In genomic region chr6:139909992-139910391, GRCh38 we compare ENCODE assay signal across 12 cellular contexts.
A peak's percentile ranks its signal among the peaks of the same experiment; 100 is the strongest.
DNase-seq lines count a peak whose midpoint lies in the region; ATAC-seq, FAIRE-seq and TF ChIP-seq lines count a peak whose summit lies in the region.
"Had no signal": no experiment of that assay in that cellular context is flagged by ENCODE, and none has a peak within 500 bp of the region (broad histone marks: within the 10 kb centered on the region; RNA-seq: fewer than 3 reads in every experiment).

No MANE protein-coding gene starts in this region.

- no peaks in the 10 kb centered on the region for H3K79me2 ChIP-seq in PC-3 (ENCODE audit: low read length)
- H3K79me2 ChIP-seq in HepG2 (ENCODE audit: insufficient read depth, low read length): no peaks in the 10 kb centered on the region

- H3K4me1 ChIP-seq in PC-3 (ENCODE audit: insufficient read depth, low read length): peaks cover 8% of the 10 kb centered on the region
- no peaks in the 10 kb centered on the region for H3K4me1 ChIP-seq in HepG2 (ENCODE audit: insufficient read depth, low read length)
- no peaks in the 10 kb centered on the region for H3K4me1 ChIP-seq in SJCRH30
- H3K4me1 ChIP-seq: BE2C had no signal

- no peak overlapping the region for H3K4me3 ChIP-seq in PC-3 (ENCODE audit: low read length)
- H3K4me3 ChIP-seq in epithelial cell of esophagus (ENCODE audit: low read length): no peak overlapping the region
- no peak overlapping the region for H3K4me3 ChIP-seq in HepG2 (replicated peaks in 1 of 3; ENCODE audit: insufficient read depth in 1 of 3, low read depth in 2 of 3, low read length in 3 of 3)
- no peak overlapping the region for H3K4me3 ChIP-seq in SJCRH30
- H3K4me3 ChIP-seq: GM23338 had no signal

- H3K27ac ChIP-seq in PC-3 (ENCODE audit: low read length) (peak overlapping the region; percentile 36; the same call in 1 of the 2 replicates), HepG2 (ENCODE audit: extremely low read length, insufficient read depth, low read length) (no peak overlapping the region), SJCRH30 (no peak overlapping the region)

- H3K9me3 ChIP-seq in PC-3 (ENCODE audit: low read length): no peaks in the 10 kb centered on the region
- H3K9me3 ChIP-seq in HepG2 (ENCODE audit: low read length): no peaks in the 10 kb centered on the region
- H3K9me3 ChIP-seq in SJCRH30 (replicated peaks): 0 out of 2 replicates have a peak, but pooled peaks cover 2% of the 10 kb centered on the region
- H3K9me3 ChIP-seq: BE2C had no signal

- intact Hi-C loops in PC-3 (cut with micrococcal nuclease): loop anchor here (5.0 kb wide), 1 partner anchor 72 kb away; no protein-coding TSS in a partner anchor
- intact Hi-C loops in HepG2 (cut with micrococcal nuclease; ENCODE audit: unreplicated experiment): no loop called here

- no peak for TF ChIP-seq CTCF in PC-3 (conservative IDR thresholded peaks at IDR 0.05; ENCODE audit: low read depth, low read length)
- TF ChIP-seq CTCF in epithelial cell of esophagus (IDR thresholded peaks at IDR 0.05; ENCODE audit: insufficient read depth, low read depth, low read length, missing control alignments): no peak
- TF ChIP-seq CTCF in HepG2 (CRISPR knock-in tag; IDR thresholded peaks at IDR 0.05): no peak

- in situ Hi-C loops in HepG2 (cut with HindIII; ENCODE audit: extremely low pct_ligation_motif_present, low pct_unique_long_range_greater_than_20kb): no loop called here

- TF ChIP-seq RAD21 in HepG2 (CRISPR knock-in tag; IDR thresholded peaks at IDR 0.05): no peak

- CTCF ChIA-PET in PC-3 (lab: Charles Lee) (no interaction called here), HepG2 (lab: Yijun Ruan, JAX; ENCODE audit: low intra/inter-chr PET ratio, low total read pairs) (no interaction called here)

- FAIRE-seq in HepG2 (lab: Jason Lieb, UNC): peak; percentile 4
- FAIRE-seq: HTR-8/SVneo had no signal

- no peak for TF ChIP-seq POLR2A in HepG2 (IDR thresholded peaks at IDR 0.05; ENCODE audit: insufficient read depth in 1 of 2, low read depth in 2 of 2, low read length in 2 of 2)

- ATAC-seq in PC-3 (peak; percentile 78), HepG2 (no peak)
- ATAC-seq: GM23338 had no signal

- H3K4me2 ChIP-seq in PC-3 (ENCODE audit: low read length): no peak overlapping the region
- H3K4me2 ChIP-seq in HepG2 (ENCODE audit: low read depth, low read length): no peak overlapping the region
- H3K4me2 ChIP-seq: GM23338 had no signal

- POLR2A ChIA-PET in PC-3 (lab: Charles Lee; ENCODE audit: unreplicated experiment) (interaction anchor here (0.6 kb wide), 1 partner anchor 9 kb away, joined by 4 read pairs; no protein-coding TSS in a partner anchor), HepG2 (lab: Yijun Ruan, JAX) (no interaction called here)

- H3K36me3 ChIP-seq in PC-3 (ENCODE audit: low read depth, low read length): no peaks in the 10 kb centered on the region
- H3K36me3 ChIP-seq in HepG2 (replicated peaks in 1 of 2; ENCODE audit: control insufficient read depth in 1 of 2, insufficient read depth in 2 of 2, low read length in 2 of 2): no peaks in the 10 kb centered on the region
- H3K36me3 ChIP-seq in SJCRH30: no peaks in the 10 kb centered on the region
- H3K36me3 ChIP-seq: BE2C had no signal

- H3K9ac ChIP-seq in PC-3 (ENCODE audit: low read length) (no peak overlapping the region), HepG2 (ENCODE audit: insufficient read depth, low read depth, low read length) (no peak overlapping the region)

- no peaks in the 10 kb centered on the region for H3F3A ChIP-seq in PC-3 (ENCODE audit: low read length, unreplicated experiment)

- no peaks in the 10 kb centered on the region for H3K27me3 ChIP-seq in PC-3 (ENCODE audit: low read length)
- H3K27me3 ChIP-seq in HepG2 (ENCODE audit: control insufficient read depth in 1 of 2, insufficient read depth in 2 of 2, low read length in 2 of 2): no peaks in the 10 kb centered on the region
- no peaks in the 10 kb centered on the region for H3K27me3 ChIP-seq in SJCRH30
- H3K27me3 ChIP-seq: BE2C had no signal

- H3K9me2 ChIP-seq in PC-3 (replicated peaks; ENCODE audit: low read length): no peaks in the 10 kb centered on the region

- H2AFZ ChIP-seq in PC-3 (ENCODE audit: low read length): no peak overlapping the region
- H2AFZ ChIP-seq in HepG2 (ENCODE audit: low read length): no peak overlapping the region
- H2AFZ ChIP-seq: GM23338 had no signal

- BruUV-seq in PC-3 (replicated peaks; lab: Mats Ljungman, UMichigan): no TSS peak
- BruUV-seq in HepG2 (replicated peaks; lab: Mats Ljungman, UMichigan): no TSS peak

- H4K20me1 ChIP-seq in PC-3 (ENCODE audit: low read length) (no peaks in the 10 kb centered on the region), HepG2 (ENCODE audit: insufficient read depth, low read length) (no peaks in the 10 kb centered on the region)

- TF ChIP-seq EP300 in HepG2 (IDR thresholded peaks at IDR 0.05; ENCODE audit: low read depth in 2 of 2, low read length in 2 of 2) (no peak), HepG2 (CRISPR knock-in tag; IDR thresholded peaks at IDR 0.05; ENCODE audit: borderline replicate concordance) (no peak)

- DNase-seq in DMS53 treated with DMSO at 0.1 percent for 48 hours (lab: John Stamatoyannopoulos, UW; ENCODE audit: unreplicated experiment): peak; percentile 40
- DNase-seq in PC-3: peak; percentile 37
- DNase-seq in epithelial cell of esophagus (ENCODE audit: low read depth): peak; percentile 19
- DNase-seq in HepG2 (ENCODE audit: low spot score): no peak
- DNase-seq in SJCRH30: no peak
- DNase-seq in DMS 273 treated with DMSO at 0.1 percent for 48 hours (lab: John Stamatoyannopoulos, UW): no peak
- DNase-seq in activated gamma-delta T cell (lab: John Stamatoyannopoulos, UW): no peak
- DNase-seq: BE2C; CD4-positive, alpha-beta memory T cell; H7 had no signal

TF ChIP-seq in HepG2, 621 proteins besides CTCF, POLR2A, EP300 and RAD21:
- TF ChIP-seq MXD3 (CRISPR knock-in tag; IDR thresholded peaks at IDR 0.05) (no peak), STAG1 (CRISPR knock-in tag; IDR thresholded peaks at IDR 0.05) (no peak), ATRX (CRISPR knock-in tag; IDR thresholded peaks at IDR 0.05; ENCODE audit: borderline replicate concordance) (no peak), IRF1 (CRISPR knock-in tag; IDR thresholded peaks at IDR 0.05; ENCODE audit: low read depth) (no peak), SP4 (CRISPR knock-in tag; IDR thresholded peaks at IDR 0.05) (no peak), ETV5 (CRISPR knock-in tag; IDR thresholded peaks at IDR 0.05; ENCODE audit: borderline replicate concordance) (no peak), JARID2 (CRISPR knock-in tag; IDR thresholded peaks at IDR 0.05; ENCODE audit: insufficient replicate concordance) (no peak), ZNF460 (CRISPR knock-in tag; IDR thresholded peaks at IDR 0.05; ENCODE audit: borderline replicate concordance) (no peak), PPARG (CRISPR knock-in tag; conservative IDR thresholded peaks at IDR 0.05) (no peak), ZNF598 (CRISPR knock-in tag; IDR thresholded peaks at IDR 0.05; ENCODE audit: borderline replicate concordance) (no peak), MAFK (conservative IDR thresholded peaks at IDR 0.05 in 1 of 2, IDR thresholded peaks at IDR 0.05 in 1 of 2; ENCODE audit: low read length in 2 of 2) (no peak)
TF ChIP-seq in HepG2: peak in this region for 0.

Comparison
In these comparisons a context has a peak if more than half of its experiments do, and no peak if none do; other contexts are left out.
1. DNase-seq: peak in DMS53 treated with DMSO at 0.1 percent for 48 hours (single experiment), PC-3 (single experiment) and epithelial cell of esophagus (single experiment); none in HepG2 (single experiment), SJCRH30 (0 of 2), DMS 273 treated with DMSO at 0.1 percent for 48 hours (single experiment) and activated gamma-delta T cell (single experiment).